In the genomic region with DNA sequence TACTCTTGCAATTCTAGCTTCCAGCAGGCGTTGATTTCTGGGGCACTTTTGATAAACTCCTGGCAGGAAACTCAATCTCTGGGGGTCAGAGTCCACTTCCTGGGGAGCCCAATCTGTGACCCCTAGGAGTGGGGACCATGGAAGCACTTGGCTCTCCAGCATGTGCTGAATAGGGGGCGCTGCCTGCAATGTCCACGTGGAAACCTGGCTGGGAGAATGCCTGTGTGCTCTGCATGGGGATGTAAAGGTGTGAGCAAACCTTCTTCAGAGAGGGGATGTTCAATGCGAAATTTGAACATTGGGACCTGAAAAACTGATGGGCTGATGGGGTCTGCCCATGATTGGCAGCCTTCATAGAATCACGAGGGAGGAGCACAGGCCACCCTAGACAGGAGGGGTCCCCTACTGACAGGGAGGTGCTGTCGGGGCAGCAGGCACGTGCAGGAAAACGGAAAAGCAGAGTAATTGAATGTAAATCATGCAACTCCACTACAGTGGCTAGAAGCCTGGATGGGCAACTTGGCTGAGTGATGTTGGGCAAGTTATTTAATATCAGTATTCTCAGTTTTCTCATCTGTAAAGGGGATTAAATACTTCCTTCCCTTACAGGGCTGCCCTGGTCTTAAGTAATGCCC, we compare ENCODE assay signal across 10 cellular contexts. TPM values are rescaled to one million over a fixed set of nuclear protein-coding genes. Genes with fewer than 3 reads are reported as not detected.
DNase-seq lines count a peak whose midpoint lies in the region; ATAC-seq lines count a peak whose summit lies in the region.
"Had no signal": no experiment of that assay in that cellular context is flagged by ENCODE, and none has a peak within 500 bp of the region (broad histone marks: within the 10 kb centered on the region; RNA-seq: fewer than 3 reads in every experiment).

No MANE protein-coding gene starts in this region.

- intact Hi-C loops in activated CD4-positive, alpha-beta memory T cell treated with anti-CD3 and anti-CD28 coated beads for 36 hours (cut with micrococcal nuclease): loop anchor here (1.0 to 5.0 kb wide), 9 partner anchors 9 to 304 kb away; a partner anchor contains a TSS

- H3K27me3 Mint-ChIP-seq in activated CD8-positive, alpha-beta memory T cell treated with anti-CD3 and anti-CD28 coated beads, Interleukin-2, amount 10 ng/mL, durations not matched to agents 7 days and 5 days: no peaks in the 10 kb centered on the region
- H3K27me3 Mint-ChIP-seq in activated CD4-positive, alpha-beta memory T cell treated with anti-CD3 and anti-CD28 coated beads for 36 hours: no peaks in the 10 kb centered on the region

- in situ Hi-C loops in KBM-7 (cut with MboI; ENCODE audit: low pct_unique_long_range_greater_than_20kb, low sequenced_read_pairs): no loop called here

- peaks cover 13% of the 10 kb centered on the region for H3K36me3 Mint-ChIP-seq in activated CD8-positive, alpha-beta memory T cell treated with anti-CD3 and anti-CD28 coated beads, Interleukin-2, amount 10 ng/mL, durations not matched to agents 7 days and 5 days
- H3K36me3 Mint-ChIP-seq in activated CD4-positive, alpha-beta memory T cell treated with anti-CD3 and anti-CD28 coated beads for 36 hours: peaks cover 6% of the 10 kb centered on the region
- H3K36me3 Mint-ChIP-seq in stimulated activated effector memory CD8-positive, alpha-beta T cell treated with anti-CD3 and anti-CD28 coated beads, Interleukin-12 subunit alpha, Interleukin-12 subunit beta, amount 100 ng/mL, for 72 hours: peaks cover 15% of the 10 kb centered on the region

- no peaks in the 10 kb centered on the region for H3K9me3 Mint-ChIP-seq in activated CD8-positive, alpha-beta memory T cell treated with anti-CD3 and anti-CD28 coated beads, Interleukin-2, amount 10 ng/mL, durations not matched to agents 7 days and 5 days (ENCODE audit: low read depth)
- no peaks in the 10 kb centered on the region for H3K9me3 Mint-ChIP-seq in activated CD4-positive, alpha-beta memory T cell treated with anti-CD3 and anti-CD28 coated beads for 36 hours
- H3K9me3 Mint-ChIP-seq in stimulated activated effector memory CD8-positive, alpha-beta T cell treated with anti-CD3 and anti-CD28 coated beads, Interleukin-12 subunit alpha, Interleukin-12 subunit beta, amount 100 ng/mL, for 72 hours: no peaks in the 10 kb centered on the region

- POLR2A ChIA-PET in activated CD4-positive, alpha-beta memory T cell treated with anti-CD3 and anti-CD28 coated beads for 36 hours (lab: Charles Lee): interaction anchor here (0.6 to 1.7 kb wide), 12 partner anchors 13 to 103 kb away, joined by 3 to 10 read pairs (median 4); a partner anchor contains a TSS

- H3K27ac Mint-ChIP-seq in activated CD8-positive, alpha-beta memory T cell treated with anti-CD3 and anti-CD28 coated beads, Interleukin-2, amount 10 ng/mL, durations not matched to agents 7 days and 5 days: peak overlapping the region; percentile 86
- H3K27ac Mint-ChIP-seq in activated CD4-positive, alpha-beta memory T cell treated with anti-CD3 and anti-CD28 coated beads for 36 hours: peak overlapping the region; percentile 76
- peak overlapping the region; percentile 92 for H3K27ac Mint-ChIP-seq in stimulated activated effector memory CD8-positive, alpha-beta T cell treated with anti-CD3 and anti-CD28 coated beads, Interleukin-12 subunit alpha, Interleukin-12 subunit beta, amount 100 ng/mL, for 72 hours

- CTCF ChIA-PET in activated CD8-positive, alpha-beta memory T cell treated with anti-CD3 and anti-CD28 coated beads, Interleukin-2, amount 10 ng/mL, durations not matched to agents 7 days and 5 days (lab: Charles Lee): interaction anchor here (1.0 to 1.5 kb wide), 5 partner anchors 9 to 95 kb away, joined by 3 to 8 read pairs (median 4); a partner anchor contains a TSS
- CTCF ChIA-PET in activated CD4-positive, alpha-beta memory T cell treated with anti-CD3 and anti-CD28 coated beads for 36 hours (lab: Charles Lee): interaction anchor here (0.6 to 1.9 kb wide), 11 partner anchors 10 to 305 kb away, joined by 4 to 13 read pairs (median 7); a partner anchor contains a TSS

- ATAC-seq in activated CD8-positive, alpha-beta memory T cell treated with anti-CD3 and anti-CD28 coated beads, Interleukin-2, amount 10 ng/mL, durations not matched to agents 7 days and 5 days: peak; percentile 56
- ATAC-seq in HG02884 (IDR thresholded peaks at IDR 0.05; ENCODE audit: unreplicated experiment): peak; percentile 13
- ATAC-seq in stimulated activated effector memory CD8-positive, alpha-beta T cell treated with anti-CD3 and anti-CD28 coated beads, Interleukin-12 subunit alpha, Interleukin-12 subunit beta, amount 100 ng/mL, for 72 hours: no peak

- peak overlapping the region; percentile 66 for H3K4me3 Mint-ChIP-seq in activated CD8-positive, alpha-beta memory T cell treated with anti-CD3 and anti-CD28 coated beads, Interleukin-2, amount 10 ng/mL, durations not matched to agents 7 days and 5 days
- H3K4me3 Mint-ChIP-seq in activated CD4-positive, alpha-beta memory T cell treated with anti-CD3 and anti-CD28 coated beads for 36 hours: no peak overlapping the region
- H3K4me3 Mint-ChIP-seq in stimulated activated effector memory CD8-positive, alpha-beta T cell treated with anti-CD3 and anti-CD28 coated beads, Interleukin-12 subunit alpha, Interleukin-12 subunit beta, amount 100 ng/mL, for 72 hours: peak overlapping the region; percentile 60

- H3K4me1 Mint-ChIP-seq in activated CD8-positive, alpha-beta memory T cell treated with anti-CD3 and anti-CD28 coated beads, Interleukin-2, amount 10 ng/mL, durations not matched to agents 7 days and 5 days: peaks cover 31% of the 10 kb centered on the region
- H3K4me1 Mint-ChIP-seq in activated CD4-positive, alpha-beta memory T cell treated with anti-CD3 and anti-CD28 coated beads for 36 hours (ENCODE audit: low read depth): peaks cover 52% of the 10 kb centered on the region
- peaks cover 58% of the 10 kb centered on the region for H3K4me1 Mint-ChIP-seq in stimulated activated effector memory CD8-positive, alpha-beta T cell treated with anti-CD3 and anti-CD28 coated beads, Interleukin-12 subunit alpha, Interleukin-12 subunit beta, amount 100 ng/mL, for 72 hours

- no peak for DNase-seq in activated CD8-positive, alpha-beta memory T cell treated with anti-CD3 and anti-CD28 coated beads, Interleukin-2, amount 10 ng/mL, durations not matched to agents 7 days and 5 days
- no peak for DNase-seq in activated CD8-positive, alpha-beta memory T cell treated with anti-CD3 and anti-CD28 coated beads, Interleukin-2, amount 50 U/mL, for 48 hours
- no peak for DNase-seq in activated CD4-positive, alpha-beta memory T cell treated with anti-CD3 and anti-CD28 coated beads for 36 hours
- no peak for DNase-seq in stimulated activated effector memory CD8-positive, alpha-beta T cell treated with anti-CD3 and anti-CD28 coated beads, Interleukin-12 subunit alpha, Interleukin-12 subunit beta, amount 100 ng/mL, for 72 hours (ENCODE audit: low spot score in 2 of 2)
- DNase-seq in COLO668 (lab: John Stamatoyannopoulos, UW; ENCODE audit: unreplicated experiment): no peak
- DNase-seq in stimulated activated CD8-positive, alpha-beta memory T cell treated with anti-CD3 and anti-CD28 coated beads, Interleukin-4, amount 100 ng/mL, for 48 hours: no peak
- no peak for DNase-seq in KBM-7
- DNase-seq: ACHN, thyroid gland had no signal

RNA-seq across cellular contexts. Expression of a gene that starts 47.8 kb away (rescaled TPM):
- 10 to 100 TPM; 28.2 to 35.6 TPM for total RNA-seq in activated CD8-positive, alpha-beta memory T cell treated with anti-CD3 and anti-CD28 coated beads, Interleukin-2, amount 10 ng/mL, durations not matched to agents 7 days and 5 days
- 10 to 100 TPM; 19.5 to 21.3 TPM for total RNA-seq in activated CD4-positive, alpha-beta memory T cell treated with anti-CD3 and anti-CD28 coated beads for 36 hours
